8 cellular contexts compared by ENCODE assay signal in genomic region chr7:100428199-100428966, GRCh38. TPM values are rescaled to one million over a fixed set of nuclear protein-coding genes. Genes with fewer than 3 reads are reported as not detected.
A peak's percentile ranks its signal among the peaks of the same experiment; 100 is the strongest.
DNase-seq lines count a peak whose midpoint lies in the region; ATAC-seq and TF ChIP-seq lines count a peak whose summit lies in the region.

ZCWPW1 (minus strand) TSS chr7:100428703; CDS start chr7:100420649, 8,054 bp downstream.

- no peaks in the 10 kb centered on the region for H3K9me3 Mint-ChIP-seq in stimulated activated naive CD8-positive, alpha-beta T cell treated with anti-CD3 and anti-CD28 coated beads, Interleukin-15, amount 100 ng/mL, for 72 hours

- DNase-seq in ELR (ENCODE audit: low read depth) (peak; percentile 96), HAP-1 (ENCODE audit: low spot score in 2 of 2) (peak; percentile 95 to 96), MM.1S (peak; percentile 98), SIG-M5 (lab: John Stamatoyannopoulos, UW) (peak; percentile 83), foreskin fibroblast (peak; percentile 95 to 99)
- DNase-seq in activated gamma-delta T cell treated with anti-CD3 and anti-CD28 coated beads, Interleukin-2, amount 50 U/mL, for 16 hours (ENCODE audit: low read depth), result peak; percentile 94
- peak; percentile 98 for DNase-seq in stimulated activated naive CD8-positive, alpha-beta T cell treated with anti-CD3 and anti-CD28 coated beads, Interleukin-15, amount 100 ng/mL, for 72 hours

- no peaks in the 10 kb centered on the region for H3K27me3 Mint-ChIP-seq in stimulated activated naive CD8-positive, alpha-beta T cell treated with anti-CD3 and anti-CD28 coated beads, Interleukin-15, amount 100 ng/mL, for 72 hours

- H3K4me2 ChIP-seq in MM.1S (ENCODE audit: low read depth, low read length) (peak within 1 kb of the TSS; percentile 83), neural cell (ENCODE audit: low read length) (peak within 1 kb of the TSS; percentile 63)

- TF ChIP-seq CTCF in MM.1S (IDR thresholded peaks at IDR 0.05; ENCODE audit: low read length), result no peak
- no peak for TF ChIP-seq CTCF in foreskin fibroblast (IDR thresholded peaks at IDR 0.05; ENCODE audit: low read depth, low read length)
- TF ChIP-seq CTCF in neural cell (IDR thresholded peaks at IDR 0.05; ENCODE audit: poor library complexity, severe bottlenecking), result peak; percentile 41

- TF ChIP-seq RAD21 in neural cell (conservative IDR thresholded peaks at IDR 0.05), result no peak

- H4K20me1 ChIP-seq in MM.1S (ENCODE audit: insufficient read depth, low read length) (no peaks in the 10 kb centered on the region), neural cell (ENCODE audit: insufficient read depth) (no peaks in the 10 kb centered on the region)

- H2AFZ ChIP-seq in MM.1S (ENCODE audit: low read length), result peak within 1 kb of the TSS; percentile 67
- peak within 1 kb of the TSS; percentile 93 for H2AFZ ChIP-seq in neural cell (ENCODE audit: low read depth, low read length)

- in situ Hi-C loops in HAP-1 (cut with MboI; ENCODE audit: low sequenced_read_pairs), result no loop called here

- peaks cover 50% of the 10 kb centered on the region for H3K4me1 Mint-ChIP-seq in stimulated activated naive CD8-positive, alpha-beta T cell treated with anti-CD3 and anti-CD28 coated beads, Interleukin-15, amount 100 ng/mL, for 72 hours

- H3K9me2 ChIP-seq in MM.1S (replicated peaks; ENCODE audit: insufficient read depth, low read length) (no peaks in the 10 kb centered on the region), neural cell (ENCODE audit: insufficient read depth, low read length) (no peaks in the 10 kb centered on the region)

- H3K4me1 ChIP-seq in HAP-1, result peaks cover 5% of the 10 kb centered on the region
- peaks cover 21% of the 10 kb centered on the region for H3K4me1 ChIP-seq in MM.1S (ENCODE audit: low read length)

- ATAC-seq in stimulated activated naive CD8-positive, alpha-beta T cell treated with anti-CD3 and anti-CD28 coated beads, Interleukin-15, amount 100 ng/mL, for 72 hours, result peak; percentile 62

- H3K27ac ChIP-seq in MM.1S (ENCODE audit: low read length) (peak within 1 kb of the TSS; percentile 100), neural cell (ENCODE audit: low read length) (peak within 1 kb of the TSS; percentile 99)

- H3K79me2 ChIP-seq in MM.1S (ENCODE audit: low read length), result peaks cover 38% of the 10 kb centered on the region
- H3K79me2 ChIP-seq in neural cell (replicated peaks; ENCODE audit: insufficient read depth, low read length), result peaks cover 19% of the 10 kb centered on the region

- H3K9me3 ChIP-seq in HAP-1 (peaks cover 2% of the 10 kb centered on the region; the same call in 1 of the 2 replicates), MM.1S (replicated peaks; ENCODE audit: insufficient read depth, low read length) (no peaks in the 10 kb centered on the region), neural cell (ENCODE audit: low read length) (no peaks in the 10 kb centered on the region)

- H3K9ac ChIP-seq in MM.1S (ENCODE audit: low read length) (peak within 1 kb of the TSS; percentile 100), neural cell (ENCODE audit: low read length) (peak within 1 kb of the TSS; percentile 96)

- peak within 1 kb of the TSS; percentile 88 for H3K4me3 ChIP-seq in HAP-1
- H3K4me3 ChIP-seq in MM.1S (ENCODE audit: low read length), result peak within 1 kb of the TSS; percentile 93
- peak within 1 kb of the TSS; percentile 56 to 93 for H3K4me3 ChIP-seq in foreskin fibroblast (ENCODE audit: low read depth in 1 of 2, low read length in 2 of 2)
- peak within 1 kb of the TSS; percentile 81 for H3K4me3 ChIP-seq in neural cell (ENCODE audit: low read length)

- H3K4me3 Mint-ChIP-seq in stimulated activated naive CD8-positive, alpha-beta T cell treated with anti-CD3 and anti-CD28 coated beads, Interleukin-15, amount 100 ng/mL, for 72 hours, result peak within 1 kb of the TSS; percentile 87 to 98

- H3F3A ChIP-seq in MM.1S (ENCODE audit: insufficient read depth, low read length), result peaks cover 44% of the 10 kb centered on the region
- no peaks in the 10 kb centered on the region for H3F3A ChIP-seq in neural cell (ENCODE audit: insufficient read depth, low read length, poor library complexity, severe bottlenecking)

- TF ChIP-seq EP300 in neural cell (conservative IDR thresholded peaks at IDR 0.05; ENCODE audit: poor library complexity, severe bottlenecking), result peak; percentile 67

- H3K27ac Mint-ChIP-seq in stimulated activated naive CD8-positive, alpha-beta T cell treated with anti-CD3 and anti-CD28 coated beads, Interleukin-15, amount 100 ng/mL, for 72 hours, result peak within 1 kb of the TSS; percentile 100

- H3K27me3 ChIP-seq in HAP-1 (ENCODE audit: low read depth) (no peaks in the 10 kb centered on the region), MM.1S (replicated peaks; ENCODE audit: insufficient read depth, low read length) (no peaks in the 10 kb centered on the region), neural cell (ENCODE audit: insufficient read depth, low read depth, low read length) (no peaks in the 10 kb centered on the region)

- H3K36me3 ChIP-seq in HAP-1 (replicated peaks) (peaks cover 27% of the 10 kb centered on the region), MM.1S (replicated peaks; ENCODE audit: insufficient read depth, low read length) (peaks cover 3% of the 10 kb centered on the region; the same call in 1 of the 2 replicates), neural cell (ENCODE audit: insufficient read depth, low read length) (no peaks in the 10 kb centered on the region)

TF ChIP-seq in neural cell, 6 proteins besides CTCF, POLR2A, EP300 and RAD21:
- TF ChIP-seq EZH2 (IDR thresholded peaks at IDR 0.05; ENCODE audit: borderline replicate concordance, insufficient read depth, low read length, poor library complexity, severe bottlenecking) (no peak), POLR2AphosphoS5 (IDR thresholded peaks at IDR 0.05) (peak; percentile 93), REST (IDR thresholded peaks at IDR 0.05; ENCODE audit: borderline replicate concordance) (peak; percentile 71), SMC3 (conservative IDR thresholded peaks at IDR 0.05; ENCODE audit: poor library complexity) (peak; percentile 33), TAF1 (IDR thresholded peaks at IDR 0.05; ENCODE audit: low read depth) (peak; percentile 78), MXI1 (conservative IDR thresholded peaks at IDR 0.05; ENCODE audit: poor library complexity, severe bottlenecking) (peak; percentile 76)

RNA-seq across cellular contexts. Expression of gene ZCWPW1, which starts in this region (rescaled TPM):
- 3.1 and 6.8 TPM in 2 replicates for polyA plus RNA-seq in neural cell
- 1.3 and 2.2 TPM in 2 replicates for polyA minus RNA-seq in neural cell

Comparison
In these comparisons a context has a peak if more than half of its experiments do, and no peak if none do; other contexts are left out.
1. Peak in every context shown above with its lines: DNase-seq, ATAC-seq, H3K4me3 ChIP-seq and H3K27ac ChIP-seq.